ENCODE assay signal across 8 cellular contexts in the genomic region with DNA sequence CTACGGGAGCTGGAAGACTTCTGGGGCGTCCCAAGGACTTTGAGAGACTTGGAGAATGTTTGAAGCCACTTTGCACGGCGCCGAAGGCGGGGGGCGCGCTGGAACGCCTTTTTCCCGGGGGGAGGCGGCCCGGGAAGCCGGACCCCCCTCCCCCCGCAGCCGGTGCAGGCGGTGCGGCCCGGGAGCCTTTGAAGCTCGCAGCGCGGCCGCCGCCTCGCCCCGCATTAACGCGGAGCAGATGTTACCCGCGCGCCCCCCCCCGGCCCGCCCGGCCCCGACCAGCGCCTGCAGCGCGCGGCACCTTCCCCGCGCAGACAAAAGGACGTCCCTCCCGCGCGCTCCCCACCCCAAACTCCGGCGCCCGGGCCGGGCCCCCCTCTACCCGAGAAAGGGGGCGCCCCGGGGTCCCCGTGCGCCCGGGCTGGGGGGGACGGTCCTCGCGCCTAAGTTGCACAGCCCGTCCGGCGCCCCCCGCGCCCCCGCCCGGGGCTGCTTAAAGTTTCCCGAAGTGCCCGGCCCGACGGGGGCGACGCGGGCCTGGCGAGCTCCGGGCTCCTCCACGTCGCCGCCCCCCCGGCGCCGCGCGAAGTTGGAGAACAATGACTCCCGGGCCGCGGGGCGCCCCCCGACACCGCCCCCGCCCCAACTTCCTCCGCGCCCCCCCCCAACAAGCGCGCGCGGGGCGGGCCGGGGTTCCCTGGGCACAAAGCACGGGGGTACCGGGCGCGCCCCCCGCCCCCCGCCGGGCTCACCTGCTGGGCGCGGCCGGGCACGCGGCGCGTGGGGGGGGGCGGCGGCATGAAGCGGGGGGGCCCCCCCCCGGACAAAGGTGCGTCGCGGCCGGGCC. TPM values are rescaled to one million over a fixed set of nuclear protein-coding genes. Genes with fewer than 3 reads are reported as not detected.
A peak's percentile ranks its signal among the peaks of the same experiment; 100 is the strongest.
DNase-seq lines count a peak whose midpoint lies in the region; ATAC-seq and TF ChIP-seq lines count a peak whose summit lies in the region.

No MANE protein-coding gene starts in this region.

- peaks cover 0 to under 1% (median 0%) of the 10 kb centered on the region in 3 donors for H3K27me3 ChIP-seq in psoas muscle (ENCODE audit: insufficient read depth in 3 of 3, low read length in 2 of 3)

- peak in 2 of 4 donors; percentile 21 to 23 for ATAC-seq in psoas muscle
- ATAC-seq in GM21360 (IDR thresholded peaks at IDR 0.05; ENCODE audit: unreplicated experiment): no peak

- H3K27ac ChIP-seq in psoas muscle: peak overlapping the region; percentile 23

- no peaks in the 10 kb centered on the region for H3K9me3 ChIP-seq in psoas muscle

- TF ChIP-seq POLR2A in GM18526 (IDR thresholded peaks at IDR 0.05; ENCODE audit: extremely low read depth, insufficient read length): peak; percentile 50

- peak overlapping the region; percentile 90 for H3K4me3 ChIP-seq in psoas muscle

- no peak for TF ChIP-seq CTCF in psoas muscle (IDR thresholded peaks at IDR 0.05)

- DNase-seq in NCI-H2171 treated with DMSO at 0.1 percent for 48 hours (lab: John Stamatoyannopoulos, UW): peak; percentile 9
- DNase-seq in activated gamma-delta T cell (lab: John Stamatoyannopoulos, UW): peak; percentile 50
- DNase-seq in glomerular visceral epithelial cell (ENCODE audit: extremely low spot score): peak; percentile 30
- DNase-seq in psoas muscle: peak; percentile 54 to 68
- no peak for DNase-seq in SHP77 treated with DMSO at 0.1 percent for 48 hours (lab: John Stamatoyannopoulos, UW)
- DNase-seq in pons (ENCODE audit: low spot score): no peak

- WGBS in psoas muscle, 3 donors: 1 to 2% (median 1%) methylated on average over 23 to 95 of the region's 118 CpGs

- intact Hi-C loops in psoas muscle (cut with DNase I): loop anchor here in 1 of 2 donors (2.0 kb wide), 1 partner anchor 45 kb away; no protein-coding TSS in a partner anchor

- peaks cover 0 to 17% of the 10 kb centered on the region in 2 donors for H3K36me3 ChIP-seq in psoas muscle (ENCODE audit: insufficient read depth in 1 of 2, low read depth in 1 of 2)

- H3K4me1 ChIP-seq in psoas muscle: peaks cover 12% of the 10 kb centered on the region

RNA-seq across cellular contexts. Expression of a gene that starts 0.6 kb away (rescaled TPM):
- 10 to 100 TPM; 20.1 to 26.7 (median 23.0) TPM for total RNA-seq in psoas muscle
- polyA plus RNA-seq in psoas muscle: 10 to 100 TPM; 24.6 to 33.8 (median 31.2) TPM

RNA-seq across cellular contexts. Expression of a gene that starts 46.5 kb away (rescaled TPM):
- total RNA-seq in psoas muscle: 100 to 1,000 TPM; 408 to 534 (median 501) TPM
- 100 to 1,000 TPM; 320 to 337 (median 334) TPM for polyA plus RNA-seq in psoas muscle

RNA-seq across cellular contexts. Expression of a gene that starts 59.1 kb away (rescaled TPM):
- 10 to 100 TPM; 44.1 to 83.6 (median 62.8) TPM for total RNA-seq in psoas muscle
- polyA plus RNA-seq in psoas muscle: 100 to 1,000 TPM in 2 of 3 donors, 10 to 100 TPM in 1; 83.6 to 137 (median 119) TPM

Comparison
In these comparisons a context has a peak if more than half of its experiments do, and no peak if none do; other contexts are left out.
1. DNase-seq: peak in NCI-H2171 treated with DMSO at 0.1 percent for 48 hours (single experiment), activated gamma-delta T cell (single experiment), glomerular visceral epithelial cell (single experiment) and psoas muscle (2 of 2); none in SHP77 treated with DMSO at 0.1 percent for 48 hours (single experiment) and pons (single experiment).